19 cellular contexts compared by ENCODE assay signal in the genomic region with DNA sequence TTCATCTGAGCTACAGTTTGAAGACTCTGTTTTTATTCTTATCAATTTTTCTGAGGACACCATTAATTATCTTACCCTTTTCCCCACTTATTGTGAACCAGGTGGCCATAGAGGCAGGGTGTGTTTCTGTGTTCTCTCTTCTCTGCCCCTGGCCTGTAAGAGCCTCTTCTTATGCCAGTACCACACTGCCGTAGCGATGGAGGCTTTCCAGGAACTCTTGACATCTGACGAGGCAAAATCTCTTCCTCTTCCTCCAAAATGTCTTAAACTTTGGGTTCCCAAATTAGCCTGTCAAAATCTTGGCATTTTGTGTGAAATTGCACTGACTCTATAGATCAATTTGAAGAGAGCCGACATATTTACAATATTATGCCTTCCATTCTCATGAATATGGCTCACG. TPM values are rescaled to one million over a fixed set of nuclear protein-coding genes. Genes with fewer than 3 reads are reported as not detected.
DNase-seq lines count a peak whose midpoint lies in the region; ATAC-seq, FAIRE-seq and TF ChIP-seq lines count a peak whose summit lies in the region.
"Had no signal": no experiment of that assay in that cellular context is flagged by ENCODE, and none has a peak within 500 bp of the region (broad histone marks: within the 10 kb centered on the region; RNA-seq: fewer than 3 reads in every experiment).

No MANE protein-coding gene starts in this region.

- H3K4me1 Mint-ChIP-seq in activated CD8-positive, alpha-beta memory T cell treated with anti-CD3 and anti-CD28 coated beads, Interleukin-2, amount 10 ng/mL, durations not matched to agents 7 days and 5 days: peaks cover 77% of the 10 kb centered on the region

- no peak for TF ChIP-seq CTCF in K562 (IDR thresholded peaks at IDR 0.05 in 2 of 3, conservative IDR thresholded peaks at IDR 0.05 in 1 of 3; ENCODE audit: insufficient read depth in 2 of 3, low read depth in 1 of 3, low read length in 3 of 3)

- peaks cover 68% of the 10 kb centered on the region for H3K36me3 Mint-ChIP-seq in activated CD8-positive, alpha-beta memory T cell treated with anti-CD3 and anti-CD28 coated beads, Interleukin-2, amount 10 ng/mL, durations not matched to agents 7 days and 5 days

- H3K4me1 ChIP-seq in K562 (replicated peaks in 1 of 2; ENCODE audit: control insufficient read depth in 2 of 2, insufficient read depth in 2 of 2, low read length in 2 of 2): peaks cover 10 to 16% of the 10 kb centered on the region in 2 experiments; a peak in 4 of 5 replicates
- H3K4me1 ChIP-seq: breast epithelium, pancreas had no signal

- peaks cover 7% of the 10 kb centered on the region; the same call in 2 of the 3 replicates for H3K79me2 ChIP-seq in K562 (ENCODE audit: control insufficient read depth, insufficient read depth, low read length)

- H3K9me3 ChIP-seq in K562 (replicated peaks; ENCODE audit: control insufficient read depth, insufficient read depth, low read depth, low read length): no peaks in the 10 kb centered on the region
- H3K9me3 ChIP-seq: breast epithelium, pancreas, vagina had no signal

- peaks cover 4% of the 10 kb centered on the region for H3K9me3 Mint-ChIP-seq in activated CD8-positive, alpha-beta memory T cell treated with anti-CD3 and anti-CD28 coated beads, Interleukin-2, amount 10 ng/mL, durations not matched to agents 7 days and 5 days (ENCODE audit: low read depth)

- no peak overlapping the region for H3K9ac ChIP-seq in K562 (ENCODE audit: insufficient read depth in 1 of 2, low read depth in 2 of 2, low read length in 2 of 2)

- in situ Hi-C loops in K562 (cut with MboI): no loop called here

- no peak for TF ChIP-seq POLR2A in K562 (conservative IDR thresholded peaks at IDR 0.05)

- FAIRE-seq in K562 (lab: Jason Lieb, UNC): no peak
- FAIRE-seq: D721Med, pancreas had no signal

- H3K27ac ChIP-seq in K562 (ENCODE audit: extremely low read depth, low read depth, low read length): no peak overlapping the region
- H3K27ac ChIP-seq: breast epithelium, pancreas, RWPE1, vagina had no signal

- H2AFZ ChIP-seq in K562 (ENCODE audit: low read depth, low read length): peak overlapping the region; percentile 43; the same call in 1 of the 2 replicates

- peak overlapping the region; percentile 44 for H3K4me2 ChIP-seq in K562 (ENCODE audit: insufficient read depth, low read length)

- ATAC-seq in activated CD8-positive, alpha-beta memory T cell treated with anti-CD3 and anti-CD28 coated beads, Interleukin-2, amount 10 ng/mL, durations not matched to agents 7 days and 5 days: no peak
- ATAC-seq in K562 (0 out of 3 replicates have a peak, but pooled peaks have one; percentile 7), HG02798 (IDR thresholded peaks at IDR 0.05; ENCODE audit: poor library complexity, unreplicated experiment) (no peak)
- ATAC-seq: pancreas had no signal

- WGBS in K562 (ENCODE audit: insufficient coverage, low coverage, missing lambda C conversion rate): 21% methylated on average over 5 of the region's 5 CpGs

- H4K20me1 ChIP-seq in K562 (replicated peaks; ENCODE audit: control insufficient read depth, insufficient read depth, low read length): no peaks in the 10 kb centered on the region

- H3K27me3 Mint-ChIP-seq in activated CD8-positive, alpha-beta memory T cell treated with anti-CD3 and anti-CD28 coated beads, Interleukin-2, amount 10 ng/mL, durations not matched to agents 7 days and 5 days: no peaks in the 10 kb centered on the region

- TF ChIP-seq EP300 in K562 (IDR thresholded peaks at IDR 0.05; ENCODE audit: low read length): no peak

- peak overlapping the region; percentile 97 for H3K4me3 Mint-ChIP-seq in activated CD8-positive, alpha-beta memory T cell treated with anti-CD3 and anti-CD28 coated beads, Interleukin-2, amount 10 ng/mL, durations not matched to agents 7 days and 5 days

- H3K9me1 ChIP-seq in K562 (ENCODE audit: control insufficient read depth, insufficient read depth, low read length): no peaks in the 10 kb centered on the region

- no peaks in the 10 kb centered on the region for H3K36me3 ChIP-seq in K562 (ENCODE audit: control insufficient read depth, insufficient read depth, low read length)
- H3K36me3 ChIP-seq: breast epithelium, pancreas, vagina had no signal

- POLR2A ChIA-PET in K562 (lab: Yijun Ruan, JAX): no interaction called here

- no peak overlapping the region for H3K4me3 ChIP-seq in K562
- H3K4me3 ChIP-seq: breast epithelium, pancreas, vagina had no signal

- CTCF ChIA-PET in activated CD8-positive, alpha-beta memory T cell treated with anti-CD3 and anti-CD28 coated beads, Interleukin-2, amount 10 ng/mL, durations not matched to agents 7 days and 5 days (lab: Charles Lee): interaction anchor here (1.2 kb wide), 1 partner anchor 123 kb away, joined by 3 read pairs; no protein-coding TSS in a partner anchor
- CTCF ChIA-PET in K562 (lab: Yijun Ruan, JAX; ENCODE audit: low intra/inter-chr PET ratio): no interaction called here

- BruUV-seq in K562 (replicated peaks; lab: Mats Ljungman, UMichigan): no TSS peak

- intact Hi-C loops in K562 (cut with micrococcal nuclease): loop anchor here (5.0 kb wide), 1 partner anchor 87 kb away; a partner anchor contains a TSS

- no peaks in the 10 kb centered on the region for H3K27me3 ChIP-seq in K562 (ENCODE audit: control insufficient read depth in 2 of 2, insufficient read depth in 2 of 2, low read length in 2 of 2)
- H3K27me3 ChIP-seq: breast epithelium, pancreas, vagina had no signal

- no peak for TF ChIP-seq RAD21 in K562 (CRISPR knock-in tag; conservative IDR thresholded peaks at IDR 0.05 in 1 of 2, IDR thresholded peaks at IDR 0.05 in 1 of 2)

- no peak for DNase-seq in activated CD8-positive, alpha-beta memory T cell treated with anti-CD3 and anti-CD28 coated beads, Interleukin-2, amount 10 ng/mL, durations not matched to agents 7 days and 5 days
- DNase-seq in activated CD8-positive, alpha-beta memory T cell treated with anti-CD3 and anti-CD28 coated beads for 24 hours: no peak
- DNase-seq in OCI-M1 (lab: John Stamatoyannopoulos, UW): peak; percentile 58
- no peak for DNase-seq in K562 (ENCODE audit: extremely low read depth in 1 of 4, low spot score in 3 of 4)
- peak; percentile 13 for DNase-seq in pons (ENCODE audit: low spot score)
- no peak for DNase-seq in NCI-H226
- DNase-seq in germinal center (ENCODE audit: low spot score): no peak
- DNase-seq: activated CD4-positive, alpha-beta T cell treated with anti-CD3 and anti-CD28 coated beads for 4 hours; activated gamma-delta T cell; head of caudate nucleus; islet precursor cell; NCI-H1048; NCI-H2171; pancreas had no signal

- H3K27ac Mint-ChIP-seq in activated CD8-positive, alpha-beta memory T cell treated with anti-CD3 and anti-CD28 coated beads, Interleukin-2, amount 10 ng/mL, durations not matched to agents 7 days and 5 days: no peak overlapping the region

TF ChIP-seq in K562, 482 proteins besides CTCF, POLR2A, EP300 and RAD21 (continues in another document):
- TF ChIP-seq FOXP1 (CRISPR knock-in tag; IDR thresholded peaks at IDR 0.05): no peak
- TF ChIP-seq GTF2F1 (IDR thresholded peaks at IDR 0.05; ENCODE audit: low read depth, low read length): no peak
- no peak for TF ChIP-seq ZEB2 (IDR thresholded peaks at IDR 0.05)
- TF ChIP-seq EGR1 (conservative IDR thresholded peaks at IDR 0.05): no peak
- TF ChIP-seq CAMTA2 (CRISPR knock-in tag; conservative IDR thresholded peaks at IDR 0.05): no peak
- TF ChIP-seq SMARCB1 (IDR thresholded peaks at IDR 0.05; ENCODE audit: insufficient read length, low read depth): no peak
- TF ChIP-seq GABPA (tag; conservative IDR thresholded peaks at IDR 0.05; ENCODE audit: low read depth): no peak
- TF ChIP-seq, protein P1, sequence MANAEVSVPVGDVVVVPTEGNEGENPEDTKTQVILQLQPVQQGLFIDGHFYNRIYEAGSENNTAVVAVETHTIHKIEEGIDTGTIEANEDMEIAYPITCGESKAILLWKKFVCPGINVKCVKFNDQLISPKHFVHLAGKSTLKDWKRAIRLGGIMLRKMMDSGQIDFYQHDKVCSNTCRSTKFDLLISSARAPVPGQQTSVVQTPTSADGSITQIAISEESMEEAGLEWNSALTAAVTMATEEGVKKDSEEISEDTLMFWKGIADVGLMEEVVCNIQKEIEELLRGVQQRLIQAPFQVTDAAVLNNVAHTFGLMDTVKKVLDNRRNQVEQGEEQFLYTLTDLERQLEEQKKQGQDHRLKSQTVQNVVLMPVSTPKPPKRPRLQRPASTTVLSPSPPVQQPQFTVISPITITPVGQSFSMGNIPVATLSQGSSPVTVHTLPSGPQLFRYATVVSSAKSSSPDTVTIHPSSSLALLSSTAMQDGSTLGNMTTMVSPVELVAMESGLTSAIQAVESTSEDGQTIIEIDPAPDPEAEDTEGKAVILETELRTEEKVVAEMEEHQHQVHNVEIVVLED (CRISPR knock-in tag; IDR thresholded peaks at IDR 0.05): no peak
- TF ChIP-seq NELFE (IDR thresholded peaks at IDR 0.05; ENCODE audit: insufficient read depth, insufficient read length): no peak

RNA-seq across cellular contexts. Expression of a gene that starts 3.2 kb away (rescaled TPM):
- total RNA-seq in activated CD8-positive, alpha-beta memory T cell treated with anti-CD3 and anti-CD28 coated beads, Interleukin-2, amount 10 ng/mL, durations not matched to agents 7 days and 5 days: 10 to 100 TPM; 61.4 to 84.4 TPM
- total RNA-seq in K562 (2011; cell fraction: chromatin; rRNA removed; ENCODE audit: low replicate concordance): 21.9 and 50.3 TPM in 2 replicates
- total RNA-seq in K562 (2011; cell fraction: nucleolus; rRNA removed): 9.3 and 13.0 TPM in 2 replicates
- 19.9 and 20.3 TPM in 2 replicates for total RNA-seq in K562 (2011; cell fraction: nucleoplasm; rRNA removed)
- total RNA-seq in K562 (2014; rRNA removed): 5.9 and 6.6 TPM in 2 replicates
- 13.6 and 16.3 TPM in 2 replicates for total RNA-seq in K562 (2014; rRNA removed; fragmentation: Illumina TruSeq; extraction: Trizol)
- total RNA-seq in K562 (2015; rRNA removed; fragmentation: Illumina TruSeq; extraction: Trizol): 10.7 and 12.5 TPM in 2 replicates
- 11.3 and 11.8 TPM in 2 replicates for total RNA-seq in K562 (2021)
- polyA plus RNA-seq in K562 (2011; rRNA removed): 10.1 and 10.2 TPM in 2 replicates
- polyA plus RNA-seq in K562 (2011; cell fraction: cytosol; rRNA removed): 4.7 and 6.7 TPM in 2 replicates
- polyA plus RNA-seq in K562 (2011; cell fraction: nucleus; rRNA removed): 31.3 and 32.7 TPM in 2 replicates
- 10.9 and 23.3 TPM in 2 replicates for polyA plus RNA-seq in K562 (2012)
- polyA plus RNA-seq in K562 (2014; fragmentation: Illumina TruSeq; extraction: Trizol): 14.4 and 15.5 TPM in 2 replicates
- 1 to 10 TPM; 4.0 to 7.1 TPM for polyA plus RNA-seq in K562 (2014; fragmentation: Nextera tagmentation; extraction: Ambion mirVana)
- 12.6 and 13.3 TPM in 2 replicates for polyA plus RNA-seq in K562 (2014; rRNA removed)
- polyA minus RNA-seq in K562 (2011; rRNA and poly(A)+ RNA removed): 10.2 and 11.1 TPM in 2 replicates
- 1.6 and 3.3 TPM in 2 replicates for polyA minus RNA-seq in K562 (2011; cell fraction: cytosol; rRNA and poly(A)+ RNA removed)
- 12.9 and 24.1 TPM in 2 replicates for polyA minus RNA-seq in K562 (2011; cell fraction: nucleus; rRNA and poly(A)+ RNA removed)

Comparison
In these comparisons a context has a peak if more than half of its experiments do, and no peak if none do; other contexts are left out.
1. DNase-seq: peak in OCI-M1 (single experiment) and pons (single experiment); none in activated CD8-positive, alpha-beta memory T cell treated with anti-CD3 and anti-CD28 coated beads, Interleukin-2, amount 10 ng/mL, durations not matched to agents 7 days and 5 days (single experiment), activated CD8-positive, alpha-beta memory T cell treated with anti-CD3 and anti-CD28 coated beads for 24 hours (single experiment), K562 (0 of 4), NCI-H226 (single experiment) and germinal center (single experiment).